ENCODE assay signal across 22 cellular contexts in genomic region chr4:47118192-47118879, GRCh38.
A peak's percentile ranks its signal among the peaks of the same experiment; 100 is the strongest.
DNase-seq lines count a peak whose midpoint lies in the region; ATAC-seq and TF ChIP-seq lines count a peak whose summit lies in the region.
"Had no signal": no experiment of that assay in that cellular context is flagged by ENCODE, and none has a peak within 500 bp of the region (broad histone marks: within the 10 kb centered on the region; RNA-seq: fewer than 3 reads in every experiment).

No MANE protein-coding gene starts in this region.

- no peak for TF ChIP-seq CTCF in AG04449 (IDR thresholded peaks at IDR 0.05; ENCODE audit: insufficient read depth, low read length, missing control alignments)
- TF ChIP-seq CTCF in IMR-90 (conservative IDR thresholded peaks at IDR 0.05; ENCODE audit: low read depth, low read length) = no peak

- peaks cover 2% of the 10 kb centered on the region for H3K4me1 ChIP-seq in IMR-90 (ENCODE audit: control insufficient read depth, insufficient read depth, low read length)
- H3K4me1 ChIP-seq: A549, BLaER1, Caco-2 had no signal

- no peak for TF ChIP-seq RAD21 in IMR-90 (IDR thresholded peaks at IDR 0.05; ENCODE audit: low read length)

- peak overlapping the region in 1 of 2 experiments; percentile 31; a peak in 1 of 4 replicates for H4K8ac ChIP-seq in IMR-90 (ENCODE audit: low read depth in 2 of 2, low read length in 2 of 2)

- CTCF ChIA-PET in AG04449 (lab: Yijun Ruan, JAX) (interaction anchor here (1.0 to 1.4 kb wide), 2 partner anchors 85 to 187 kb away, joined by 3 to 5 read pairs; no protein-coding TSS in a partner anchor), IMR-90 (lab: Yijun Ruan, JAX) (interaction anchor here (0.7 kb wide), 1 partner anchor 187 kb away, joined by 3 read pairs; no protein-coding TSS in a partner anchor), T-cell (lab: Charles Lee) (interaction anchor here in 1 of 2 donors (0.6 kb wide), 1 partner anchor 268 kb away, joined by 3 read pairs; no protein-coding TSS in a partner anchor)

- H3K14ac ChIP-seq in IMR-90 (replicated peaks; ENCODE audit: low read depth, low read length) = no peak overlapping the region

- no peak overlapping the region for H2BK15ac ChIP-seq in IMR-90 (ENCODE audit: low read depth, low read length)

- no peak overlapping the region for H4K5ac ChIP-seq in IMR-90 (ENCODE audit: low read depth, low read length)

- POLR2A ChIA-PET in AG04449 (lab: Yijun Ruan, JAX) = no interaction called here
- POLR2A ChIA-PET in IMR-90 (lab: Charles Lee; ENCODE audit: unreplicated experiment) = no interaction called here
- POLR2A ChIA-PET in T-cell (lab: Charles Lee) = no interaction called here

- no peak overlapping the region for H3K27ac ChIP-seq in IMR-90 (ENCODE audit: insufficient read depth, low read length)
- H3K27ac ChIP-seq: A549, BLaER1, C4-2B had no signal

- no peak overlapping the region for H2AFZ ChIP-seq in IMR-90 (replicated peaks; ENCODE audit: low read length, poor library complexity)
- H2AFZ ChIP-seq: GM23338 had no signal

- H3K18ac ChIP-seq in IMR-90 (ENCODE audit: low read depth, low read length) = no peak overlapping the region

- no CpG with 5 or more reads among the region's 3 CpGs for WGBS in IMR-90 (ENCODE audit: extremely low coverage in 2 of 2, insufficient read length in 1 of 2), 2 experiments

- peaks cover 0 to 2% (median 0%) of the 10 kb centered on the region in 3 donors for H3K4me1 Mint-ChIP-seq in T-cell
- H3K4me1 Mint-ChIP-seq: B cell, GM23338, H9 had no signal

- no peaks in the 10 kb centered on the region for H3K27me3 ChIP-seq in IMR-90 (ENCODE audit: control insufficient read depth, insufficient read depth, low read length)
- H3K27me3 ChIP-seq: BLaER1 had no signal

- no peaks in the 10 kb centered on the region for H4K20me1 ChIP-seq in IMR-90 (ENCODE audit: insufficient read depth, low read length)
- H4K20me1 ChIP-seq: BLaER1 had no signal

- BruUV-seq in IMR-90 (replicated peaks; lab: Mats Ljungman, UMichigan) = no TSS peak

- in situ Hi-C loops in IMR-90 (cut with MboI; ENCODE audit: low sequenced_read_pairs) = no loop called here

- no peak overlapping the region for H3K4me3 Mint-ChIP-seq in T-cell
- H3K4me3 Mint-ChIP-seq: B cell; CD4-positive, CD25-positive, alpha-beta regulatory T cell; CD8-positive, alpha-beta T cell; GM23338; H9; HFFc6 had no signal

- no peak overlapping the region for H3K23ac ChIP-seq in IMR-90 (ENCODE audit: low read depth, low read length)

- peak; percentile 64 for ATAC-seq in IMR-90 (ENCODE audit: low read depth)
- ATAC-seq in T-cell (replicated peaks in 1 of 4) = no peak
- ATAC-seq: A549; CD8-positive, alpha-beta T cell; GM23338 had no signal

- TF ChIP-seq POLR2A in IMR-90 (IDR thresholded peaks at IDR 0.05; ENCODE audit: low read depth, low read length) = no peak

- peaks cover 4 to 5% of the 10 kb centered on the region in 2 donors for H3K27me3 Mint-ChIP-seq in T-cell
- H3K27me3 Mint-ChIP-seq: CD4-positive, CD25-positive, alpha-beta regulatory T cell had no signal

- H3K56ac ChIP-seq in IMR-90 (ENCODE audit: extremely low read depth, insufficient read depth, low read length) = 0 out of 2 replicates have a peak overlapping the region, but pooled peaks have one; percentile 20

- H3K9me3 ChIP-seq in IMR-90 (ENCODE audit: control insufficient read depth, insufficient read depth, low read length) = no peaks in the 10 kb centered on the region
- H3K9me3 ChIP-seq: A549, BLaER1, Caco-2 had no signal

- dilution Hi-C loops in IMR-90 (cut with HindIII; ENCODE audit: low sequenced_read_pairs, unreplicated experiment) = no loop called here

- peak overlapping the region; percentile 66 for H2BK5ac ChIP-seq in IMR-90 (ENCODE audit: low read depth, low read length, poor library complexity, severe bottlenecking)

- no peaks in the 10 kb centered on the region for H3K9me3 Mint-ChIP-seq in T-cell
- H3K9me3 Mint-ChIP-seq: CD4-positive, CD25-positive, alpha-beta regulatory T cell; CD8-positive, alpha-beta T cell; GM23338; H9; HFFc6 had no signal

- no peak overlapping the region for H3K9ac ChIP-seq in IMR-90 (ENCODE audit: low read depth, low read length)
- H3K9ac ChIP-seq: BLaER1 had no signal

- H2BK120ac ChIP-seq in IMR-90 (ENCODE audit: low read depth, low read length) = peak overlapping the region; percentile 78; the same call in 1 of the 2 replicates

- H3K36me3 Mint-ChIP-seq in T-cell = no peaks in the 10 kb centered on the region
- H3K36me3 Mint-ChIP-seq: CD4-positive, CD25-positive, alpha-beta regulatory T cell; CD8-positive, alpha-beta T cell had no signal

- H3K4me3 ChIP-seq in AG04449 (ENCODE audit: low read depth, low read length) = no peak overlapping the region
- H3K4me3 ChIP-seq in IMR-90 (ENCODE audit: insufficient read depth, low read depth, low read length) = no peak overlapping the region
- H3K4me3 ChIP-seq: A549, BLaER1, GM23338 had no signal

- peaks cover 0 to 14% of the 10 kb centered on the region in 2 experiments; a peak in 1 of 4 replicates for H3K79me1 ChIP-seq in IMR-90 (ENCODE audit: low read depth in 1 of 2, low read length in 2 of 2)

- H3K9me1 ChIP-seq in IMR-90 (ENCODE audit: insufficient read depth, low read length) = peaks cover 8% of the 10 kb centered on the region

- intact Hi-C loops in IMR-90 (cut with micrococcal nuclease) = no loop called here
- intact Hi-C loops in posterior cingulate gyrus (cut with DNase I) = no loop called here

- no peak overlapping the region for H3K27ac Mint-ChIP-seq in T-cell
- H3K27ac Mint-ChIP-seq: B cell; CD4-positive, CD25-positive, alpha-beta regulatory T cell; CD8-positive, alpha-beta T cell; GM23338; H9; HFFc6 had no signal

- H2AK9ac ChIP-seq in IMR-90 (replicated peaks; ENCODE audit: low read depth, low read length, poor library complexity) = no peak overlapping the region

- no peaks in the 10 kb centered on the region for H3K36me3 ChIP-seq in IMR-90 (ENCODE audit: control insufficient read depth, insufficient read depth, low read length)
- H3K36me3 ChIP-seq: BLaER1 had no signal

- peak overlapping the region; percentile 53; the same call in 1 of the 2 replicates for H3K4ac ChIP-seq in IMR-90 (ENCODE audit: low read depth, low read length)

- no peak overlapping the region for H2AK5ac ChIP-seq in IMR-90 (ENCODE audit: low read depth, low read length)

- H3K4me2 ChIP-seq in IMR-90 (ENCODE audit: low read depth, low read length) = no peak overlapping the region; the same call in 1 of the 2 replicates
- H3K4me2 ChIP-seq: A549, BLaER1, GM23338 had no signal

- DNase-seq in AG04449 (ENCODE audit: low read depth, low spot score) (peak; percentile 9), ELR (ENCODE audit: low read depth) (peak; percentile 59), IMR-90 (peak; percentile 81), NCI-H446 treated with DMSO at 0.1 percent for 48 hours (lab: John Stamatoyannopoulos, UW) (peak; percentile 62), RKO (ENCODE audit: low spot score) (no peak), T-cell (no peak), posterior cingulate gyrus (no peak), SW480 (ENCODE audit: low spot score) (no peak)
- DNase-seq: 8988T; ACHN; Caco-2; CD4-positive, CD25-positive, alpha-beta regulatory T cell; CD8-positive, alpha-beta T cell; DMS53; DMS79 treated with DMSO at 0.1 percent for 48 hours; H9; HFFc6 had no signal

- H4K91ac ChIP-seq in IMR-90 (ENCODE audit: insufficient read depth, low read depth, low read length) = no peak overlapping the region

- no peak overlapping the region for H2BK20ac ChIP-seq in IMR-90 (ENCODE audit: low read depth, low read length)

TF ChIP-seq in IMR-90, 13 proteins besides CTCF, POLR2A, EP300 and RAD21:
- TF ChIP-seq NFE2L2 (IDR thresholded peaks at IDR 0.05; ENCODE audit: low read depth, low read length) (no peak), SMC3 (IDR thresholded peaks at IDR 0.05; ENCODE audit: low read depth, low read length) (no peak)
TF ChIP-seq in IMR-90: peak in this region for 0.

Comparison
In these comparisons a context has a peak if more than half of its experiments do, and no peak if none do; other contexts are left out.
1. DNase-seq: peak in AG04449 (single experiment), ELR (single experiment), IMR-90 (single experiment) and NCI-H446 treated with DMSO at 0.1 percent for 48 hours (single experiment); none in RKO (single experiment), T-cell (0 of 34), posterior cingulate gyrus (0 of 10) and SW480 (single experiment).